8 cellular contexts compared by ENCODE assay signal in the genomic region with DNA sequence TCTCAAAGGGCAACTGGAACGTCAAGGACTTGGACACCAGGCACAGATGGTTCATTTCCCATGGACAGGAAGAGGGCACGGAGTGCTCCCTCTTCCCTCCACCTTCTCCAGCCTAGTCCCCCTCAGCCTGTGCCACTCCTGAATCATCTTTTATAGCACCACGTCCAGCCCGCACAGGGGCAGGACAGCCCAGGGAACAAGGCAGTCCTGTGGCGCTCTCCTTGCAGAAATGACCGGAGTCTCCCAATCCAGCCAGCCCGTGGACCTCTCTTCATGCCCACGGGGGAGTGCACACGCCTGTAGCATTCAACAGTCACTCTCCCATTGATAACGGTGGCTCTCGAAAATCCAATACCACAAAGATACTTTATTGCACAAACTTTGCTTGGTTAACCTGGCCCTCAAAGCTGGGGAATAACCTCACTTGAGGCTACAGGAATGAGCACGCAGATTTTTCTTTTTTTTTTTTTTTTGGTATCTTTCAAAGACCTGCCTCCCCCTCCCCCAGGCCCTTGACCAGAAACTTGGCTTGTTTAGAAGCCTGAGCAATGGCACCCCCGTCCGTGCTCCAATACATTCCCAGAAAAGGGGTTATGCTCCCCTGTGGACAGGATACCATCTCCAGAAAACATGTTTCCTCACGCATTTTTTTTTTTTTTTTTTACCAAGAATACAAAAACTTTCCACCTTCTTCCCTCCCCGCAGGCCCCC. TPM values are rescaled to one million over a fixed set of nuclear protein-coding genes. Genes with fewer than 3 reads are reported as not detected.
DNase-seq lines count a peak whose midpoint lies in the region; ATAC-seq and TF ChIP-seq lines count a peak whose summit lies in the region.

No MANE protein-coding gene starts in this region.

- peaks cover 5% of the 10 kb centered on the region for H3K4me1 ChIP-seq in A673 (ENCODE audit: insufficient read depth, low read length, poor library complexity, severe bottlenecking)
- no peaks in the 10 kb centered on the region for H3K4me1 ChIP-seq in colonic mucosa

- H3K9me3 ChIP-seq in A673 (ENCODE audit: low read depth, low read length, poor library complexity, severe bottlenecking) = peaks cover 3% of the 10 kb centered on the region
- H3K9me3 ChIP-seq in KOPT-K1 (ENCODE audit: insufficient read depth, low read length, poor library complexity, severe bottlenecking) = no peaks in the 10 kb centered on the region
- no peaks in the 10 kb centered on the region for H3K9me3 ChIP-seq in colonic mucosa

- H3K36me3 ChIP-seq in A673 (ENCODE audit: insufficient read depth, low read length, poor library complexity, severe bottlenecking) (no peaks in the 10 kb centered on the region), KOPT-K1 (ENCODE audit: insufficient read depth, low read length) (peaks cover 18% of the 10 kb centered on the region), colonic mucosa (no peaks in the 10 kb centered on the region)

- intact Hi-C loops in A673 (cut with micrococcal nuclease; ENCODE audit: unreplicated experiment) (loop anchor here (5.0 kb wide), 1 partner anchor 838 kb away; no protein-coding TSS in a partner anchor), colonic mucosa (cut with DNase I) (no loop called here)

- peak overlapping the region in 1 of 2 donors; percentile 1 for H3K9ac ChIP-seq in colonic mucosa (ENCODE audit: low read depth in 2 of 2, low read length in 2 of 2)

- no peak overlapping the region for H3K27ac ChIP-seq in A673 (ENCODE audit: low read depth, low read length, poor library complexity, severe bottlenecking)
- H3K27ac ChIP-seq in KOPT-K1 (ENCODE audit: low read depth, low read length, poor library complexity, severe bottlenecking) = peak overlapping the region; percentile 99
- peak overlapping the region; percentile 32 for H3K27ac ChIP-seq in colonic mucosa

- peak overlapping the region; percentile 88 to 97 (median 94) for H3K27ac Mint-ChIP-seq in naive thymus-derived CD8-positive, alpha-beta T cell

- H3K27me3 ChIP-seq in A673 (replicated peaks; ENCODE audit: insufficient read depth, low read depth, low read length, poor library complexity) (peaks cover 97% of the 10 kb centered on the region), colonic mucosa (no peaks in the 10 kb centered on the region)

- no peak for ATAC-seq in naive thymus-derived CD8-positive, alpha-beta T cell

- H3K36me3 Mint-ChIP-seq in naive thymus-derived CD8-positive, alpha-beta T cell = peaks cover 10 to 32% (median 17%) of the 10 kb centered on the region in 3 donors

- TF ChIP-seq CTCF in A673 (conservative IDR thresholded peaks at IDR 0.05; ENCODE audit: low read depth, low read length) = no peak
- TF ChIP-seq CTCF in colonic mucosa (IDR thresholded peaks at IDR 0.05) = no peak

- DNase-seq in A673 (ENCODE audit: low spot score) (no peak), colonic mucosa (no peak), NCI-H1930 (lab: John Stamatoyannopoulos, UW) (no peak), RKO (ENCODE audit: low spot score) (no peak), NCI-H1694 treated with DMSO at 0.1 percent for 48 hours (lab: John Stamatoyannopoulos, UW) (no peak), NCI-H226 (no peak)
- no peak for DNase-seq in naive thymus-derived CD8-positive, alpha-beta T cell

- no TSS peak for BruUV-seq in A673 (replicated peaks; lab: Mats Ljungman, UMichigan)

- H3K4me3 Mint-ChIP-seq in naive thymus-derived CD8-positive, alpha-beta T cell = peak overlapping the region; percentile 80 to 97 (median 93)

- CTCF ChIA-PET in A673 (lab: Charles Lee) = no interaction called here

- POLR2A ChIA-PET in A673 (lab: Charles Lee; ENCODE audit: low non-redundant PET) = no interaction called here
- POLR2A ChIA-PET in naive thymus-derived CD8-positive, alpha-beta T cell (lab: Charles Lee) = interaction anchor here (0.7 to 9.0 kb wide), 11 partner anchors 10 to 377 kb away, joined by 3 to 350 read pairs (median 5); no protein-coding TSS in a partner anchor

- no peaks in the 10 kb centered on the region for H3K9me3 Mint-ChIP-seq in naive thymus-derived CD8-positive, alpha-beta T cell

- peaks cover 43 to 74% (median 64%) of the 10 kb centered on the region in 4 donors for H3K4me1 Mint-ChIP-seq in naive thymus-derived CD8-positive, alpha-beta T cell

- peaks cover 0 to 5% (median 0%) of the 10 kb centered on the region in 5 donors for H3K27me3 Mint-ChIP-seq in naive thymus-derived CD8-positive, alpha-beta T cell

- H3K4me3 ChIP-seq in A673 (ENCODE audit: low read depth, low read length, poor library complexity, severe bottlenecking) (peak overlapping the region; percentile 47), colonic mucosa (peak overlapping the region; percentile 55)

RNA-seq across cellular contexts. Expression of a gene that starts 0.7 kb away (rescaled TPM):
- not detected in 2 replicates for total RNA-seq in A673 (2021)
- total RNA-seq in colonic mucosa = under 1 TPM; 0.93 to 0.94 TPM
- total RNA-seq in naive thymus-derived CD8-positive, alpha-beta T cell = 10 to 100 TPM; 59.3 to 60.0 TPM
- polyA plus RNA-seq in naive thymus-derived CD8-positive, alpha-beta T cell = 10 to 100 TPM; 30.9 to 51.6 (median 37.6) TPM

Comparison
In these comparisons a context has a peak if more than half of its experiments do, and no peak if none do; other contexts are left out.
1. RNA of a gene that starts 0.7 kb away (total RNA-seq): 59.3 to 60.0 TPM in naive thymus-derived CD8-positive, alpha-beta T cell; 0.93 to 0.94 TPM in colonic mucosa and not detected in A673; every median in the first group is over 10 times any median in the second.